ENCODE assay signal across 8 cellular contexts in genomic region chr5:150759334-150759583, GRCh38. TPM values are rescaled to one million over a fixed set of nuclear protein-coding genes. Genes with fewer than 3 reads are reported as not detected.
DNase-seq lines count a peak whose midpoint lies in the region; ATAC-seq and TF ChIP-seq lines count a peak whose summit lies in the region.

No MANE protein-coding gene starts in this region.

- intact Hi-C loops in adrenal gland (cut with DNase I), result no loop called here

- no peak overlapping the region for H3K4me3 Mint-ChIP-seq in GM23338

- H3K36me3 Mint-ChIP-seq in GM23338 (ENCODE audit: low read depth), result peaks cover 33% of the 10 kb centered on the region

- peaks cover 4% of the 10 kb centered on the region; the same call in 2 of the 3 replicates for H3K4me1 Mint-ChIP-seq in GM23338

- H3K9me3 ChIP-seq in adrenal gland (replicated peaks in 1 of 3) (no peaks in the 10 kb centered on the region), iPS-18a (ENCODE audit: control insufficient read depth, low read depth, low read length) (no peaks in the 10 kb centered on the region), stomach smooth muscle (ENCODE audit: control insufficient read depth in 2 of 2, low read length in 2 of 2) (no peaks in the 10 kb centered on the region)

- peak overlapping the region; percentile 74 for H3K4me2 ChIP-seq in GM23338

- TF ChIP-seq POLR2A in adrenal gland (IDR thresholded peaks at IDR 0.05), result no peak

- H2AFZ ChIP-seq in GM23338, result peak overlapping the region; percentile 97

- H3K9me2 ChIP-seq in GM23338 (ENCODE audit: insufficient read depth), result no peaks in the 10 kb centered on the region

- H3K4me1 ChIP-seq in GM23338 (ENCODE audit: insufficient read depth), result peaks cover 8% of the 10 kb centered on the region; the same call in 1 of the 2 replicates
- peaks cover 23 to 59% of the 10 kb centered on the region in 2 donors for H3K4me1 ChIP-seq in adrenal gland (replicated peaks in 1 of 2)
- no peaks in the 10 kb centered on the region for H3K4me1 ChIP-seq in iPS-18a (ENCODE audit: control insufficient read depth, low read depth, low read length)
- H3K4me1 ChIP-seq in stomach smooth muscle (ENCODE audit: control insufficient read depth, insufficient read depth, low read length), result peaks cover 9% of the 10 kb centered on the region

- H3K27me3 ChIP-seq in GM23338 (ENCODE audit: insufficient read depth) (no peaks in the 10 kb centered on the region; the same call in 1 of the 2 replicates), adrenal gland (no peaks in the 10 kb centered on the region), iPS-18a (ENCODE audit: control insufficient read depth, insufficient read depth, low read length) (no peaks in the 10 kb centered on the region), stomach smooth muscle (ENCODE audit: control insufficient read depth in 1 of 2, insufficient read depth in 2 of 2, low read length in 2 of 2) (no peaks in the 10 kb centered on the region)

- H3K27ac ChIP-seq in GM23338 (ENCODE audit: low read depth) (peak overlapping the region; percentile 67; the same call in 1 of the 2 replicates), adrenal gland (peak overlapping the region; percentile 86 to 98 (median 95)), iPS-18a (ENCODE audit: low read length) (no peak overlapping the region), stomach smooth muscle (ENCODE audit: low read length) (peak overlapping the region; percentile 99)

- peaks cover 31% of the 10 kb centered on the region for H3K79me2 ChIP-seq in GM23338 (replicated peaks; ENCODE audit: insufficient read depth)

- no peak overlapping the region; the same call in 1 of the 2 replicates for H3K27ac Mint-ChIP-seq in GM23338

- peak overlapping the region; percentile 72 for H3K4me3 ChIP-seq in GM23338
- peak overlapping the region in 3 of 4 donors; percentile 1 to 75 (median 51) for H3K4me3 ChIP-seq in adrenal gland
- H3K4me3 ChIP-seq in iPS-18a (ENCODE audit: low read length), result peak overlapping the region; percentile 97
- peak overlapping the region; percentile 92 to 95 for H3K4me3 ChIP-seq in stomach smooth muscle (ENCODE audit: low read length in 2 of 2)

- H3K36me3 ChIP-seq in GM23338 (ENCODE audit: insufficient read depth) (no peaks in the 10 kb centered on the region), adrenal gland (replicated peaks in 1 of 2) (peaks cover 0 to 21% of the 10 kb centered on the region in 2 donors), iPS-18a (ENCODE audit: control insufficient read depth, low read depth, low read length) (peaks cover 11% of the 10 kb centered on the region), stomach smooth muscle (ENCODE audit: control insufficient read depth in 2 of 2, insufficient read depth in 2 of 2, low read length in 2 of 2) (peaks cover 6 to 11% of the 10 kb centered on the region in 2 donors)

- no peaks in the 10 kb centered on the region for H3F3A ChIP-seq in GM23338 (replicated peaks; ENCODE audit: low read depth)

- H4K20me1 ChIP-seq in GM23338 (replicated peaks; ENCODE audit: insufficient read depth), result no peaks in the 10 kb centered on the region

- DNase-seq in GM23338 (ENCODE audit: low spot score), result no peak
- no peak for DNase-seq in adrenal gland
- DNase-seq in SIG-M5 (lab: John Stamatoyannopoulos, UW), result no peak
- no peak for DNase-seq in HCEC 1CT
- no peak for DNase-seq in NCI-H446 (lab: John Stamatoyannopoulos, UW)
- DNase-seq in NCI-H510A (lab: John Stamatoyannopoulos, UW), result no peak

- H3K27me3 Mint-ChIP-seq in GM23338 (ENCODE audit: insufficient read depth, low read depth, poor library complexity), result peaks cover 7% of the 10 kb centered on the region

- 58 to 66% (median 62%) methylated on average over 4 of the region's 4 CpGs for WGBS in adrenal gland, 4 donors

- peaks cover 12% of the 10 kb centered on the region for H3K9me3 Mint-ChIP-seq in GM23338

- peak; percentile 7 for ATAC-seq in GM23338

- TF ChIP-seq CTCF in GM23338 (conservative IDR thresholded peaks at IDR 0.05; ENCODE audit: low read depth in 2 of 2), result no peak
- TF ChIP-seq CTCF in adrenal gland (IDR thresholded peaks at IDR 0.05), result no peak

- H3K9ac ChIP-seq in iPS-18a (ENCODE audit: low read length) (peak overlapping the region; percentile 82), stomach smooth muscle (ENCODE audit: low read length in 2 of 2) (peak overlapping the region; percentile 95 to 97)

TF ChIP-seq in GM23338, 12 proteins besides CTCF, POLR2A, EP300 and RAD21 (continues in another document):
- no peak for TF ChIP-seq REST (IDR thresholded peaks at IDR 0.05; ENCODE audit: unreplicated experiment)
- no peak for TF ChIP-seq ZNF114 (CRISPR knock-in tag; IDR thresholded peaks at IDR 0.05)
- TF ChIP-seq NANOG (IDR thresholded peaks at IDR 0.05; ENCODE audit: borderline replicate concordance), result no peak
- no peak for TF ChIP-seq JUNB (IDR thresholded peaks at IDR 0.05; ENCODE audit: unreplicated experiment)

RNA-seq across cellular contexts. Expression of gene DCTN4, which starts 0.4 kb away (rescaled TPM):
- 41.2 and 41.8 TPM in 2 replicates for total RNA-seq in GM23338 (2014; rRNA removed; shearing (Covaris generic))
- 11.8 and 15.4 TPM in 2 replicates for polyA plus RNA-seq in GM23338 (2016; fragmentation: Nextera tagmentation; extraction: Ambion mirVana)
- 100 to 1,000 TPM in 1 of 8 donors, 10 to 100 TPM in 7; 54.1 to 113 (median 85.8) TPM for total RNA-seq in adrenal gland
- 10 to 100 TPM; 30.4 to 85.9 (median 32.7) TPM for polyA plus RNA-seq in adrenal gland

RNA-seq across cellular contexts. Expression of gene SMIM3, which starts 19.3 kb away (rescaled TPM):
- 7.6 and 8.0 TPM in 2 replicates for total RNA-seq in GM23338 (2014; rRNA removed; shearing (Covaris generic))
- polyA plus RNA-seq in GM23338 (2016; fragmentation: Nextera tagmentation; extraction: Ambion mirVana) (4.3 and 6.2 TPM in 2 replicates), adrenal gland (10 to 100 TPM; 22.1 to 25.7 (median 25.1) TPM)
- total RNA-seq in adrenal gland, result 10 to 100 TPM; 22.1 to 57.4 (median 34.9) TPM

RNA-seq across cellular contexts. Expression of gene RBM22, which starts 58.4 kb away (rescaled TPM):
- total RNA-seq in GM23338 (2014; rRNA removed; shearing (Covaris generic)), result 30.7 and 32.3 TPM in 2 replicates
- polyA plus RNA-seq in GM23338 (2016; fragmentation: Nextera tagmentation; extraction: Ambion mirVana), result 20.3 and 23.4 TPM in 2 replicates
- 10 to 100 TPM; 28.6 to 80.4 (median 38.5) TPM for total RNA-seq in adrenal gland
- 10 to 100 TPM; 30.4 to 43.7 (median 41.3) TPM for polyA plus RNA-seq in adrenal gland
